1 cellular context compared by ENCODE assay signal in the genomic region with DNA sequence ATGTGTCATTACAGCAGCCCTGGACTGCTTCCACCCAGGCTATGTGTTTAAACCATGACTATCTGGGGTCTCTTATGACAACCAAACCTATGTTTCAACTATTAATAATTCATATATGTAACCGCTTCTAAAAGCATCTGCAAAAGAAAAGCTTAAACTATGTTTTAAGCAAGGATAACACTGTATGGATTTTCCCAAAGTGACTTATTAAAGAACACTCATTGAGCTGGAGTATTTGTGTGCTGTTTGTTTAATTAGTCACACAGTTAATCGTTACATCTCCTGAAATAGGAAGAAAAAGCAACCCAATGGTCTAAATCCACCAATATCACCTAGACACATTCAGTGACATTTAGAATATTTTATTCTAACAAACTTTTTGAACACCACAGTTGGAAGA.
TF ChIP-seq lines count a peak whose summit lies in the region.

No MANE protein-coding gene starts in this region.

TF ChIP-seq in A549, 52 proteins besides CTCF, POLR2A, EP300 and RAD21:
- TF ChIP-seq PHF8 (IDR thresholded peaks at IDR 0.05; ENCODE audit: borderline replicate concordance, low read depth) (no peak), RARB (CRISPR knock-in tag; IDR thresholded peaks at IDR 0.05) (no peak), SREBF2 (IDR thresholded peaks at IDR 0.05) (no peak), TP53 (CRISPR knock-in tag; IDR thresholded peaks at IDR 0.05) (no peak), ZC3H11A (IDR thresholded peaks at IDR 0.05) (no peak), JUN (IDR thresholded peaks at IDR 0.05) (no peak), NPAS2 (CRISPR knock-in tag; IDR thresholded peaks at IDR 0.05; ENCODE audit: borderline replicate concordance) (no peak), ZSCAN20 (CRISPR knock-in tag; IDR thresholded peaks at IDR 0.05) (no peak), FOSL2 (IDR thresholded peaks at IDR 0.05) (no peak), FOSL2 (CRISPR knock-in tag; IDR thresholded peaks at IDR 0.05) (no peak), EHMT2 (IDR thresholded peaks at IDR 0.05; ENCODE audit: low read depth) (no peak), RCOR1 (IDR thresholded peaks at IDR 0.05; ENCODE audit: low read depth, low read length) (no peak)
- TF ChIP-seq, protein P1, sequence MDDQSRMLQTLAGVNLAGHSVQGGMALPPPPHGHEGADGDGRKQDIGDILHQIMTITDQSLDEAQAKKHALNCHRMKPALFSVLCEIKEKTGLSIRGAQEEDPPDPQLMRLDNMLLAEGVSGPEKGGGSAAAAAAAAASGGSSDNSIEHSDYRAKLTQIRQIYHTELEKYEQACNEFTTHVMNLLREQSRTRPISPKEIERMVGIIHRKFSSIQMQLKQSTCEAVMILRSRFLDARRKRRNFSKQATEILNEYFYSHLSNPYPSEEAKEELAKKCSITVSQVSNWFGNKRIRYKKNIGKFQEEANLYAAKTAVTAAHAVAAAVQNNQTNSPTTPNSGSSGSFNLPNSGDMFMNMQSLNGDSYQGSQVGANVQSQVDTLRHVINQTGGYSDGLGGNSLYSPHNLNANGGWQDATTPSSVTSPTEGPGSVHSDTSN (IDR thresholded peaks at IDR 0.05): no peak
- TF ChIP-seq, protein P2, sequence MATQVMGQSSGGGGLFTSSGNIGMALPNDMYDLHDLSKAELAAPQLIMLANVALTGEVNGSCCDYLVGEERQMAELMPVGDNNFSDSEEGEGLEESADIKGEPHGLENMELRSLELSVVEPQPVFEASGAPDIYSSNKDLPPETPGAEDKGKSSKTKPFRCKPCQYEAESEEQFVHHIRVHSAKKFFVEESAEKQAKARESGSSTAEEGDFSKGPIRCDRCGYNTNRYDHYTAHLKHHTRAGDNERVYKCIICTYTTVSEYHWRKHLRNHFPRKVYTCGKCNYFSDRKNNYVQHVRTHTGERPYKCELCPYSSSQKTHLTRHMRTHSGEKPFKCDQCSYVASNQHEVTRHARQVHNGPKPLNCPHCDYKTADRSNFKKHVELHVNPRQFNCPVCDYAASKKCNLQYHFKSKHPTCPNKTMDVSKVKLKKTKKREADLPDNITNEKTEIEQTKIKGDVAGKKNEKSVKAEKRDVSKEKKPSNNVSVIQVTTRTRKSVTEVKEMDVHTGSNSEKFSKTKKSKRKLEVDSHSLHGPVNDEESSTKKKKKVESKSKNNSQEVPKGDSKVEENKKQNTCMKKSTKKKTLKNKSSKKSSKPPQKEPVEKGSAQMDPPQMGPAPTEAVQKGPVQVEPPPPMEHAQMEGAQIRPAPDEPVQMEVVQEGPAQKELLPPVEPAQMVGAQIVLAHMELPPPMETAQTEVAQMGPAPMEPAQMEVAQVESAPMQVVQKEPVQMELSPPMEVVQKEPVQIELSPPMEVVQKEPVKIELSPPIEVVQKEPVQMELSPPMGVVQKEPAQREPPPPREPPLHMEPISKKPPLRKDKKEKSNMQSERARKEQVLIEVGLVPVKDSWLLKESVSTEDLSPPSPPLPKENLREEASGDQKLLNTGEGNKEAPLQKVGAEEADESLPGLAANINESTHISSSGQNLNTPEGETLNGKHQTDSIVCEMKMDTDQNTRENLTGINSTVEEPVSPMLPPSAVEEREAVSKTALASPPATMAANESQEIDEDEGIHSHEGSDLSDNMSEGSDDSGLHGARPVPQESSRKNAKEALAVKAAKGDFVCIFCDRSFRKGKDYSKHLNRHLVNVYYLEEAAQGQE (IDR thresholded peaks at IDR 0.05): no peak
